ENCODE assay signal across 17 cellular contexts in the genomic region with DNA sequence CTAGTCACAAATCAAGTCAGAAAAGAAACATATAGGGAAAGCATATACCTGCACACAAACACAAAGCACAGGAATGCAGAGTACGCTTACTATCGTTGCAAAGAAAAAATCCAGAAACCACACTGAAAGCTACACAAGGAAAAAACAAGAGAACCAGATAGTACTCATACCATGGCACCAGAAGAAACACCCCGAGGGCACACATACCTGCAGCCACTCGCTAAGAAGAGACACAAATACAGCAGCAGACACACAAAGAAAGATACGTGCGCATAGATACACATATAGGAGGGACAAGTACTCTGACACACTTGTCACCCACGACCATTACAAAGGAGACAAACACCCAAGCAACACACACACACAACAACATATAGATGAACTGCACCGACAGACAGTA. TPM values are rescaled to one million over a fixed set of nuclear protein-coding genes. Genes with fewer than 3 reads are reported as not detected.
A peak's percentile ranks its signal among the peaks of the same experiment; 100 is the strongest.
DNase-seq lines count a peak whose midpoint lies in the region; ATAC-seq and TF ChIP-seq lines count a peak whose summit lies in the region.
"Had no signal": no experiment of that assay in that cellular context is flagged by ENCODE, and none has a peak within 500 bp of the region (broad histone marks: within the 10 kb centered on the region; RNA-seq: fewer than 3 reads in every experiment).

No MANE protein-coding gene starts in this region.

- no peaks in the 10 kb centered on the region for H3K9me3 ChIP-seq in Caco-2
- no peaks in the 10 kb centered on the region for H3K9me3 ChIP-seq in stomach

- no peak for ATAC-seq in stimulated activated naive CD8-positive, alpha-beta T cell treated with anti-CD3 and anti-CD28 coated beads, Interleukin-15, Interleukin-2, amounts not matched to agents 100 U/mL and 50 U/mL, for 24 hours

- H3K9me3 Mint-ChIP-seq in activated naive CD4-positive, alpha-beta T cell treated with anti-CD3 and anti-CD28 coated beads, Interleukin-2, amount 50 U/mL, for 24 hours: no peaks in the 10 kb centered on the region
- H3K9me3 Mint-ChIP-seq in Caco-2 (ENCODE audit: unreplicated experiment) (no peaks in the 10 kb centered on the region), brain (peaks cover 0 to 21% (median 0%) of the 10 kb centered on the region in 5 experiments), mesothelial cell of epicardium (peaks cover 4% of the 10 kb centered on the region)

- DNase-seq in activated naive CD4-positive, alpha-beta T cell treated with Interleukin-2 at 50 U/mL for 16 hours: no peak
- no peak for DNase-seq in Caco-2
- DNase-seq in mesothelial cell of epicardium (ENCODE audit: low spot score in 2 of 2, unreplicated experiment in 2 of 2): no peak
- DNase-seq in stomach: no peak
- no peak for DNase-seq in SW 1271 (lab: John Stamatoyannopoulos, UW)
- DNase-seq in stimulated activated naive CD8-positive, alpha-beta T cell treated with anti-CD3 and anti-CD28 coated beads, Interleukin-15, Interleukin-2, amounts not matched to agents 100 U/mL and 50 U/mL, for 24 hours: no peak
- DNase-seq: AML-193, Calu3, H7, KG1, NCI-H1092, NCI-H2081 treated with DMSO at 0.1 percent for 48 hours, NCI-H510A treated with DMSO at 0.1 percent for 48 hours, PC-9 had no signal

- no peaks in the 10 kb centered on the region for H3K27me3 Mint-ChIP-seq in activated naive CD4-positive, alpha-beta T cell treated with anti-CD3 and anti-CD28 coated beads, Interleukin-2, amount 50 U/mL, for 24 hours
- H3K27me3 Mint-ChIP-seq in Caco-2 (ENCODE audit: insufficient read depth, unreplicated experiment) (no peaks in the 10 kb centered on the region), brain (peaks cover 10% of the 10 kb centered on the region), mesothelial cell of epicardium (ENCODE audit: low read depth) (peaks cover 2% of the 10 kb centered on the region)

- no TSS peak for BruUV-seq in Caco-2 (replicated peaks; lab: Mats Ljungman, UMichigan)

- H3K4me1 ChIP-seq in Caco-2 (peaks cover 7% of the 10 kb centered on the region), stomach (peaks cover 3 to 17% (median 10%) of the 10 kb centered on the region in 4 donors)

- H3K4me3 Mint-ChIP-seq in activated naive CD4-positive, alpha-beta T cell treated with anti-CD3 and anti-CD28 coated beads, Interleukin-2, amount 50 U/mL, for 24 hours: no peak overlapping the region
- no peak overlapping the region for H3K4me3 Mint-ChIP-seq in Caco-2 (ENCODE audit: unreplicated experiment)
- peak overlapping the region in 4 of 5 experiments; percentile 1 to 21 (median 12) for H3K4me3 Mint-ChIP-seq in brain
- peak overlapping the region; percentile 3 for H3K4me3 Mint-ChIP-seq in mesothelial cell of epicardium

- no peak overlapping the region for H3K27ac ChIP-seq in stomach
- H3K27ac ChIP-seq: PC-9 had no signal

- POLR2A ChIA-PET in Caco-2 (lab: Charles Lee): no interaction called here

- no peak for TF ChIP-seq POLR2A in stomach (IDR thresholded peaks at IDR 0.05)

- no peak overlapping the region for H3K4me3 ChIP-seq in Caco-2 (ENCODE audit: low read depth, low read length)
- H3K4me3 ChIP-seq in stomach: no peak overlapping the region
- H3K4me3 ChIP-seq: PC-9 had no signal

- peak overlapping the region; percentile 61 for H3K27ac Mint-ChIP-seq in activated naive CD4-positive, alpha-beta T cell treated with anti-CD3 and anti-CD28 coated beads, Interleukin-2, amount 50 U/mL, for 24 hours
- H3K27ac Mint-ChIP-seq in Caco-2 (ENCODE audit: unreplicated experiment) (peak overlapping the region; percentile 6), brain (peak overlapping the region in 2 of 5 experiments; percentile 79 to 80), mesothelial cell of epicardium (peak overlapping the region; percentile 77)

- TF ChIP-seq EP300 in stomach (IDR thresholded peaks at IDR 0.05): no peak

- CTCF ChIA-PET in Caco-2 (lab: Charles Lee): no interaction called here

- TF ChIP-seq CTCF in Caco-2 (IDR thresholded peaks at IDR 0.05; ENCODE audit: insufficient read depth in 1 of 2, low read depth in 1 of 2, low read length in 1 of 2, severe bottlenecking in 1 of 2, unreplicated experiment in 1 of 2): no peak
- no peak for TF ChIP-seq CTCF in brain (conservative IDR thresholded peaks at IDR 0.05)
- TF ChIP-seq CTCF in mesothelial cell of epicardium (IDR thresholded peaks at IDR 0.05; ENCODE audit: unreplicated experiment): no peak
- TF ChIP-seq CTCF in stomach (IDR thresholded peaks at IDR 0.05): no peak

- H3K27me3 ChIP-seq in Caco-2 (replicated peaks; ENCODE audit: control insufficient read depth, insufficient read depth, low read length) (no peaks in the 10 kb centered on the region), stomach (no peaks in the 10 kb centered on the region)

- 81 to 92% (median 85%) methylated on average over 8 of the region's 8 CpGs for WGBS in stomach, 5 donors

- H3K4me1 Mint-ChIP-seq in activated naive CD4-positive, alpha-beta T cell treated with anti-CD3 and anti-CD28 coated beads, Interleukin-2, amount 50 U/mL, for 24 hours: peaks cover 20% of the 10 kb centered on the region
- H3K4me1 Mint-ChIP-seq in Caco-2 (ENCODE audit: low read depth, unreplicated experiment) (peaks cover 21% of the 10 kb centered on the region), brain (peaks cover 40% of the 10 kb centered on the region), mesothelial cell of epicardium (peaks cover 32% of the 10 kb centered on the region)

- H3K36me3 Mint-ChIP-seq in activated naive CD4-positive, alpha-beta T cell treated with anti-CD3 and anti-CD28 coated beads, Interleukin-2, amount 50 U/mL, for 24 hours: peaks cover 7% of the 10 kb centered on the region
- H3K36me3 Mint-ChIP-seq in Caco-2 (ENCODE audit: insufficient read depth, unreplicated experiment) (peaks cover 5% of the 10 kb centered on the region), brain (no peaks in the 10 kb centered on the region), mesothelial cell of epicardium (no peaks in the 10 kb centered on the region)

- H3K36me3 ChIP-seq in Caco-2 (ENCODE audit: control insufficient read depth, insufficient read depth, low read length) (no peaks in the 10 kb centered on the region), stomach (no peaks in the 10 kb centered on the region)

- intact Hi-C loops in Caco-2 (cut with micrococcal nuclease; ENCODE audit: unreplicated experiment) (no loop called here), stomach (cut with DNase I; ENCODE audit: low total_unique reads) (no loop called here)

RNA-seq across cellular contexts. Expression of a gene that starts 1.4 kb away (rescaled TPM):
- total RNA-seq in Caco-2 (2022): 0.95 TPM in 1 of 2 replicates, not detected in the other
- polyA plus RNA-seq in brain (ENCODE audit: insufficient read depth, low read depth, low replicate concordance): 26.5 TPM
- 9.0 to 10.1 TPM (median 9.6 TPM) in 3 replicates for total RNA-seq in mesothelial cell of epicardium
- 10 to 100 TPM in 2 of 5 donors, 1 to 10 TPM in 3; 4.1 to 32.9 (median 6.7) TPM for total RNA-seq in stomach
- polyA plus RNA-seq in stomach: 10 to 100 TPM; 19.9 to 45.8 (median 21.1) TPM

RNA-seq across cellular contexts. Expression of a gene that starts 4.5 kb away (rescaled TPM):
- total RNA-seq in Caco-2 (2022) (41.1 and 41.6 TPM in 2 replicates), mesothelial cell of epicardium (37.5 to 42.2 TPM (median 42.1 TPM) in 3 replicates), stomach (10 to 100 TPM; 19.6 to 92.8 (median 55.3) TPM)
- polyA plus RNA-seq in brain (ENCODE audit: insufficient read depth, low read depth, low replicate concordance) (48.7 TPM), stomach (10 to 100 TPM; 33.9 to 40.3 (median 37.7) TPM)

RNA-seq across cellular contexts. Expression of a gene that starts 37.3 kb away (rescaled TPM):
- 3.2 and 4.6 TPM in 2 replicates for total RNA-seq in Caco-2 (2022)
- polyA plus RNA-seq in brain (ENCODE audit: insufficient read depth, low read depth, low replicate concordance): 15.9 TPM
- total RNA-seq in mesothelial cell of epicardium: 9.7 to 11.0 TPM (median 10.1 TPM) in 3 replicates
- total RNA-seq in stomach: 10 to 100 TPM in 3 of 5 donors, 1 to 10 TPM in 2; 1.8 to 27.4 (median 16.2) TPM
- polyA plus RNA-seq in stomach: 10 to 100 TPM in 1 of 3 donors, 1 to 10 TPM in 2; 4.7 to 11.9 (median 6.7) TPM

RNA-seq across cellular contexts. Expression of a gene that starts 50.1 kb away (rescaled TPM):
- total RNA-seq in Caco-2 (2022) (141 and 154 TPM in 2 replicates), mesothelial cell of epicardium (48.9 to 52.2 TPM (median 50.2 TPM) in 3 replicates), stomach (100 to 1,000 TPM in 1 of 5 donors, 10 to 100 TPM in 3, 1 to 10 TPM in 1; 5.8 to 208 (median 46.4) TPM)
- polyA plus RNA-seq in brain (ENCODE audit: insufficient read depth, low read depth, low replicate concordance) (131 TPM), stomach (100 to 1,000 TPM in 1 of 3 donors, 10 to 100 TPM in 2; 28.9 to 112 (median 74.8) TPM)

RNA-seq across cellular contexts. Expression of a gene that starts 59.7 kb away (rescaled TPM):
- total RNA-seq in Caco-2 (2022) (not detected in 2 replicates), mesothelial cell of epicardium (not detected in 3 replicates), stomach (not detected)
- polyA plus RNA-seq in brain (ENCODE audit: insufficient read depth, low read depth, low replicate concordance) (not detected), stomach (not detected)
- total RNA-seq: Calu3, H7, M059J, PC-9 had no signal

Comparison
In these comparisons a context has a peak if more than half of its experiments do, and no peak if none do; other contexts are left out.
1. H3K4me3 Mint-ChIP-seq: peak in brain (4 of 5) and mesothelial cell of epicardium (single experiment); none in activated naive CD4-positive, alpha-beta T cell treated with anti-CD3 and anti-CD28 coated beads, Interleukin-2, amount 50 U/mL, for 24 hours (single experiment) and Caco-2 (single experiment).